25 cellular contexts compared by ENCODE assay signal in the genomic region with DNA sequence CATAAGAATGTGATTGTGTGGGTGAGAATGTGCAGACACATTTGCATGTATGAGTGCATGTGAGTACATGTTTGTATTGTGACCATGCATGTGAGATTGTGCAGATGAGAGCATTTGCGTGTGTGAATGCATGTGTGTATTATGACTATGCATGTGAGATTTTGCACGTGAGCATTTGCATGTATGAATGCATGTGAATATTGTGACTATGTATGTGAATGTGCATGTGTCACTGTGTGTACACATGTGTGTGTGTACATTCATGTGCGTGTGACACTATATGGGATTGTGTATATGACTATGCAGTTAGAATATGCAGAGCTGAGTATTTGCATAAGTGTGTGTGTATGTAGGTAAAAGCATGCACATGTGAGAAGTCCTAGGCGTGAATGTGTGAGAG.
DNase-seq lines count a peak whose midpoint lies in the region; ATAC-seq, FAIRE-seq and TF ChIP-seq lines count a peak whose summit lies in the region.
"Had no signal": no experiment of that assay in that cellular context is flagged by ENCODE, and none has a peak within 500 bp of the region (broad histone marks: within the 10 kb centered on the region; RNA-seq: fewer than 3 reads in every experiment).

No MANE protein-coding gene starts in this region.

- POLR2A ChIA-PET in HepG2 (lab: Yijun Ruan, JAX): no interaction called here

- intact Hi-C loops in HepG2 (cut with micrococcal nuclease; ENCODE audit: unreplicated experiment): no loop called here
- intact Hi-C loops in right lobe of liver (cut with DNase I): no loop called here
- intact Hi-C loops in heart right ventricle (cut with DNase I): no loop called here

- H3K9me3 ChIP-seq in HepG2 (ENCODE audit: low read length) (no peaks in the 10 kb centered on the region), right lobe of liver (no peaks in the 10 kb centered on the region), heart right ventricle (no peaks in the 10 kb centered on the region)
- H3K9me3 ChIP-seq: BE2C; BLaER1 treated with 17β-estradiol and CSF1 and Interleukin-3, amounts not matched to agents 10 nM and 100 nM had no signal

- CTCF ChIA-PET in HepG2 (lab: Yijun Ruan, JAX; ENCODE audit: low intra/inter-chr PET ratio, low total read pairs): no interaction called here

- H3K36me3 ChIP-seq in HepG2 (replicated peaks in 1 of 2; ENCODE audit: control insufficient read depth in 1 of 2, insufficient read depth in 2 of 2, low read length in 2 of 2) (no peaks in the 10 kb centered on the region), right lobe of liver (no peaks in the 10 kb centered on the region), heart right ventricle (no peaks in the 10 kb centered on the region)
- H3K36me3 ChIP-seq: BE2C; BLaER1 treated with 17β-estradiol and CSF1 and Interleukin-3, amounts not matched to agents 10 nM and 100 nM had no signal

- no peak overlapping the region for H3K27ac Mint-ChIP-seq in natural killer cell treated with Interleukin-12 subunit alpha and Interleukin-12 subunit beta and Interleukin-15 and Interleukin-18, amount 100 ng/mL, for 72 hours
- H3K27ac Mint-ChIP-seq: CD14-positive monocyte; CD4-positive, alpha-beta T cell; CD8-positive, alpha-beta memory T cell had no signal

- no peak overlapping the region for H3K27ac ChIP-seq in HepG2 (ENCODE audit: extremely low read length, insufficient read depth, low read length)
- H3K27ac ChIP-seq in right lobe of liver: no peak overlapping the region
- H3K27ac ChIP-seq in heart right ventricle: no peak overlapping the region
- H3K27ac ChIP-seq: 22Rv1; BLaER1 treated with 17β-estradiol and CSF1 and Interleukin-3, amounts not matched to agents 10 nM and 100 nM had no signal

- DNase-seq in HepG2 (ENCODE audit: low spot score): no peak
- no peak for DNase-seq in right lobe of liver
- peak; percentile 16 for DNase-seq in globus pallidus (ENCODE audit: low spot score)
- peak; percentile 10 for DNase-seq in pons (ENCODE audit: low spot score)
- DNase-seq in heart right ventricle: no peak
- DNase-seq in natural killer cell treated with Interleukin-12 subunit alpha and Interleukin-12 subunit beta and Interleukin-15 and Interleukin-18, amount 100 ng/mL, for 72 hours (ENCODE audit: low spot score): no peak
- DNase-seq: AML-193; BE2C; CD4-positive, alpha-beta T cell; CD8-positive, alpha-beta memory T cell; DMS 273 treated with DMSO at 0.1 percent for 48 hours; DMS79; EL; GDM1; GOT3; H7; HCEC 1CT had no signal

- no peaks in the 10 kb centered on the region for H3K79me2 ChIP-seq in HepG2 (ENCODE audit: insufficient read depth, low read length)

- TF ChIP-seq POLR2A in HepG2 (IDR thresholded peaks at IDR 0.05; ENCODE audit: insufficient read depth in 1 of 2, low read depth in 2 of 2, low read length in 2 of 2): no peak
- no peak for TF ChIP-seq POLR2A in right lobe of liver (IDR thresholded peaks at IDR 0.05)

- H2AFZ ChIP-seq in HepG2 (ENCODE audit: low read length): no peak overlapping the region

- H3K27me3 ChIP-seq in HepG2 (ENCODE audit: control insufficient read depth in 1 of 2, insufficient read depth in 2 of 2, low read length in 2 of 2) (no peaks in the 10 kb centered on the region), right lobe of liver (no peaks in the 10 kb centered on the region), heart right ventricle (no peaks in the 10 kb centered on the region)
- H3K27me3 ChIP-seq: BE2C; BLaER1 treated with 17β-estradiol and CSF1 and Interleukin-3, amounts not matched to agents 10 nM and 100 nM had no signal

- no peak overlapping the region for H3K4me3 ChIP-seq in HepG2 (replicated peaks in 1 of 3; ENCODE audit: insufficient read depth in 1 of 3, low read depth in 2 of 3, low read length in 3 of 3)
- no peak overlapping the region for H3K4me3 ChIP-seq in right lobe of liver
- H3K4me3 ChIP-seq in heart right ventricle: no peak overlapping the region
- H3K4me3 ChIP-seq: BLaER1 treated with 17β-estradiol and CSF1 and Interleukin-3, amounts not matched to agents 10 nM and 100 nM had no signal

- no peaks in the 10 kb centered on the region for H3K9me3 Mint-ChIP-seq in natural killer cell treated with Interleukin-12 subunit alpha and Interleukin-12 subunit beta and Interleukin-15 and Interleukin-18, amount 100 ng/mL, for 72 hours
- H3K9me3 Mint-ChIP-seq: CD4-positive, alpha-beta T cell; CD8-positive, alpha-beta memory T cell had no signal

- no peaks in the 10 kb centered on the region for H3K4me1 Mint-ChIP-seq in natural killer cell treated with Interleukin-12 subunit alpha and Interleukin-12 subunit beta and Interleukin-15 and Interleukin-18, amount 100 ng/mL, for 72 hours (ENCODE audit: low read depth in 2 of 2)
- H3K4me1 Mint-ChIP-seq: CD14-positive monocyte; CD8-positive, alpha-beta memory T cell had no signal

- WGBS in HepG2 (ENCODE audit: low lambda C conversion rate): 53% methylated on average over 4 of the region's 4 CpGs
- 92% methylated on average over 4 of the region's 4 CpGs for WGBS in right lobe of liver (ENCODE audit: insufficient coverage, low coverage, low lambda C conversion rate, missing lambda C conversion rate)
- 92 to 96% methylated on average over 4 of the region's 4 CpGs for WGBS in heart right ventricle, 2 donors

- no peak for FAIRE-seq in HepG2 (lab: Jason Lieb, UNC)
- FAIRE-seq: A204.1, D721Med, GM12891, GM18507 had no signal

- H3K4me2 ChIP-seq in HepG2 (ENCODE audit: low read depth, low read length): no peak overlapping the region
- H3K4me2 ChIP-seq: BLaER1 treated with 17β-estradiol and CSF1 and Interleukin-3, amounts not matched to agents 10 nM and 100 nM had no signal

- no peak for ATAC-seq in HepG2
- ATAC-seq in right lobe of liver: no peak
- ATAC-seq in heart right ventricle: no peak
- no peak for ATAC-seq in natural killer cell treated with Interleukin-12 subunit alpha and Interleukin-12 subunit beta and Interleukin-15 and Interleukin-18, amount 100 ng/mL, for 72 hours
- no peak for ATAC-seq in HG02884 (IDR thresholded peaks at IDR 0.05; ENCODE audit: unreplicated experiment)

- TF ChIP-seq EP300 in HepG2 (IDR thresholded peaks at IDR 0.05; ENCODE audit: low read depth in 2 of 2, low read length in 2 of 2) (no peak), HepG2 (CRISPR knock-in tag; IDR thresholded peaks at IDR 0.05; ENCODE audit: borderline replicate concordance) (no peak)

- H3K4me1 ChIP-seq in HepG2 (ENCODE audit: insufficient read depth, low read length) (no peaks in the 10 kb centered on the region), right lobe of liver (no peaks in the 10 kb centered on the region), heart right ventricle (no peaks in the 10 kb centered on the region)
- H3K4me1 ChIP-seq: BE2C; BLaER1 treated with 17β-estradiol and CSF1 and Interleukin-3, amounts not matched to agents 10 nM and 100 nM had no signal

- H4K20me1 ChIP-seq in HepG2 (ENCODE audit: insufficient read depth, low read length): no peaks in the 10 kb centered on the region
- H4K20me1 ChIP-seq: BLaER1 treated with 17β-estradiol and CSF1 and Interleukin-3, amounts not matched to agents 10 nM and 100 nM had no signal

- H3K4me3 Mint-ChIP-seq in natural killer cell treated with Interleukin-12 subunit alpha and Interleukin-12 subunit beta and Interleukin-15 and Interleukin-18, amount 100 ng/mL, for 72 hours: no peak overlapping the region
- H3K4me3 Mint-ChIP-seq: CD14-positive monocyte; CD4-positive, alpha-beta T cell; CD8-positive, alpha-beta memory T cell had no signal

- no peak for TF ChIP-seq RAD21 in HepG2 (CRISPR knock-in tag; IDR thresholded peaks at IDR 0.05)

- H3K27me3 Mint-ChIP-seq in natural killer cell treated with Interleukin-12 subunit alpha and Interleukin-12 subunit beta and Interleukin-15 and Interleukin-18, amount 100 ng/mL, for 72 hours: peaks cover 10 to 19% of the 10 kb centered on the region in 2 donors
- H3K27me3 Mint-ChIP-seq: CD4-positive, alpha-beta T cell had no signal

- TF ChIP-seq CTCF in HepG2 (CRISPR knock-in tag; IDR thresholded peaks at IDR 0.05) (no peak), right lobe of liver (IDR thresholded peaks at IDR 0.05) (no peak), heart right ventricle (IDR thresholded peaks at IDR 0.05) (no peak)

- no peak overlapping the region for H3K9ac ChIP-seq in HepG2 (ENCODE audit: insufficient read depth, low read depth, low read length)
- H3K9ac ChIP-seq: BLaER1 treated with 17β-estradiol and CSF1 and Interleukin-3, amounts not matched to agents 10 nM and 100 nM had no signal

- no peaks in the 10 kb centered on the region for H3K36me3 Mint-ChIP-seq in natural killer cell treated with Interleukin-12 subunit alpha and Interleukin-12 subunit beta and Interleukin-15 and Interleukin-18, amount 100 ng/mL, for 72 hours
- H3K36me3 Mint-ChIP-seq: CD14-positive monocyte; CD8-positive, alpha-beta memory T cell had no signal

- in situ Hi-C loops in HepG2 (cut with HindIII; ENCODE audit: extremely low pct_ligation_motif_present, low pct_unique_long_range_greater_than_20kb): no loop called here

- no TSS peak for BruUV-seq in HepG2 (replicated peaks; lab: Mats Ljungman, UMichigan)

TF ChIP-seq in HepG2, 621 proteins besides CTCF, POLR2A, EP300 and RAD21:
- TF ChIP-seq SMYD3 (CRISPR knock-in tag; IDR thresholded peaks at IDR 0.05): no peak
- TF ChIP-seq MNT (IDR thresholded peaks at IDR 0.05): peak; percentile 92
TF ChIP-seq in HepG2: peak in this region for 1.

Comparison
In these comparisons a context has a peak if more than half of its experiments do, and no peak if none do; other contexts are left out.
1. DNase-seq: peak in globus pallidus (single experiment) and pons (single experiment); none in HepG2 (single experiment), right lobe of liver (0 of 3), heart right ventricle (0 of 2) and natural killer cell treated with Interleukin-12 subunit alpha and Interleukin-12 subunit beta and Interleukin-15 and Interleukin-18, amount 100 ng/mL, for 72 hours (single experiment).